ENCODE assay signal across 30 cellular contexts in genomic region chr1:15722411-15722810, GRCh38. TPM values are rescaled to one million over a fixed set of nuclear protein-coding genes. Genes with fewer than 3 reads are reported as not detected.
"Had no signal": no experiment of that assay in that cellular context is flagged by ENCODE, and none has a peak within 500 bp of the region (broad histone marks: within the 10 kb centered on the region; RNA-seq: fewer than 3 reads in every experiment).

No MANE protein-coding gene starts in this region.

- H3K9ac ChIP-seq: parathyroid adenoma had no signal

- H2AFZ ChIP-seq: parathyroid adenoma had no signal

- H3K9me3 ChIP-seq: breast epithelium, colonic mucosa, gastroesophageal sphincter, right atrium auricular region, thoracic aorta, upper lobe of right lung had no signal

- ATAC-seq: activated CD4-positive, alpha-beta T cell treated with anti-CD3 and anti-CD28 coated beads for 36 hours; activated CD8-positive, alpha-beta T cell treated with anti-CD3 and anti-CD28 coated beads, Interleukin-2, amount 10 ng/mL, durations not matched to agents 7 days and 5 days; gastroesophageal sphincter; left colon; naive thymus-derived CD4-positive, alpha-beta T cell; SK-N-SH treated with all-trans-retinoic acid at 6 μM for 48 hours; upper lobe of right lung had no signal

- H3K4me1 Mint-ChIP-seq: activated CD4-positive, alpha-beta T cell treated with anti-CD3 and anti-CD28 coated beads for 36 hours; activated naive CD8-positive, alpha-beta T cell treated with anti-CD3 and anti-CD28 coated beads for 36 hours had no signal

- H3K4me1 ChIP-seq: breast epithelium, colonic mucosa, parathyroid adenoma had no signal

- H3K4me3 Mint-ChIP-seq: activated CD4-positive, alpha-beta T cell treated with anti-CD3 and anti-CD28 coated beads for 36 hours; activated CD8-positive, alpha-beta T cell treated with anti-CD3 and anti-CD28 coated beads, Interleukin-2, amount 10 ng/mL, durations not matched to agents 7 days and 5 days; activated naive CD8-positive, alpha-beta T cell treated with anti-CD3 and anti-CD28 coated beads for 36 hours; mesothelial cell of epicardium; naive thymus-derived CD4-positive, alpha-beta T cell; T-helper 2 cell treated with Interferon-gamma antibody and Interleukin-4, amounts not matched to agents 5 μg/mL and 100 μg/mL, for 36 hours had no signal

- H3K79me2 ChIP-seq: parathyroid adenoma had no signal

- H3K27ac Mint-ChIP-seq: activated CD4-positive, alpha-beta T cell treated with anti-CD3 and anti-CD28 coated beads for 36 hours; activated CD8-positive, alpha-beta T cell treated with anti-CD3 and anti-CD28 coated beads, Interleukin-2, amount 10 ng/mL, durations not matched to agents 7 days and 5 days; activated naive CD8-positive, alpha-beta T cell treated with anti-CD3 and anti-CD28 coated beads for 36 hours; mesothelial cell of epicardium; naive thymus-derived CD4-positive, alpha-beta T cell; T-helper 2 cell treated with Interferon-gamma antibody and Interleukin-4, amounts not matched to agents 5 μg/mL and 100 μg/mL, for 36 hours had no signal

- H3K4me3 ChIP-seq: breast epithelium, colonic mucosa, gastroesophageal sphincter, right atrium auricular region, thoracic aorta, upper lobe of right lung had no signal

- H3K27ac ChIP-seq: colonic mucosa, gastroesophageal sphincter, thoracic aorta, upper lobe of right lung had no signal

- H3K27me3 ChIP-seq: breast epithelium, colonic mucosa, gastroesophageal sphincter, right atrium auricular region, upper lobe of right lung had no signal

- H3K27me3 Mint-ChIP-seq: activated CD4-positive, alpha-beta T cell treated with anti-CD3 and anti-CD28 coated beads for 36 hours; activated naive CD8-positive, alpha-beta T cell treated with anti-CD3 and anti-CD28 coated beads for 36 hours; naive thymus-derived CD4-positive, alpha-beta T cell had no signal

- H3K9me3 Mint-ChIP-seq: activated naive CD8-positive, alpha-beta T cell treated with anti-CD3 and anti-CD28 coated beads for 36 hours; mesothelial cell of epicardium; naive thymus-derived CD4-positive, alpha-beta T cell; T-helper 2 cell treated with Interferon-gamma antibody and Interleukin-4, amounts not matched to agents 5 μg/mL and 100 μg/mL, for 36 hours had no signal

- DNase-seq: activated CD4-positive, alpha-beta T cell treated with anti-CD3 and anti-CD28 coated beads for 36 hours; activated CD4-positive, CD25-positive, alpha-beta regulatory T cell; activated CD8-positive, alpha-beta T cell treated with anti-CD3 and anti-CD28 coated beads, Interleukin-2, amount 10 ng/mL, durations not matched to agents 7 days and 5 days; activated effector memory CD4-positive, alpha-beta T cell treated with Interleukin-2 at 50 U/mL for 16 hours; activated naive CD4-positive, alpha-beta T cell treated with Interleukin-2 at 50 U/mL for 16 hours; activated naive CD8-positive, alpha-beta T cell treated with anti-CD3 and anti-CD28 coated beads for 36 hours; activated T-cell treated with anti-CD3 and anti-CD28 coated beads for 4 hours; amniotic stem cell; central memory CD4-positive, alpha-beta T cell; colonic mucosa; effector memory CD4-positive, alpha-beta T cell; hippocampal formation; left colon; mammary epithelial cell; naive thymus-derived CD4-positive, alpha-beta T cell; stimulated activated CD4-positive, alpha-beta T cell treated with anti-CD3 and anti-CD28 coated beads, Interleukin-15, amount 100 ng/mL, for 24 hours; stimulated activated CD4-positive, alpha-beta T cell treated with anti-CD3 and anti-CD28 coated beads, Interleukin-2, amount 100 ng/mL, for 24 hours; stimulated activated naive CD4-positive, alpha-beta T cell; upper lobe of right lung had no signal

RNA-seq across cellular contexts. Expression of gene TMEM82, which starts 19.9 kb away (rescaled TPM):
- total RNA-seq: activated CD4-positive, alpha-beta T cell treated with anti-CD3 and anti-CD28 coated beads for 36 hours; activated CD8-positive, alpha-beta T cell treated with anti-CD3 and anti-CD28 coated beads, Interleukin-2, amount 10 ng/mL, durations not matched to agents 7 days and 5 days; activated naive CD8-positive, alpha-beta T cell treated with anti-CD3 and anti-CD28 coated beads for 36 hours; breast epithelium; epithelial cell of proximal tubule; gastroesophageal sphincter; mammary epithelial cell; mesothelial cell of epicardium; naive thymus-derived CD4-positive, alpha-beta T cell; pulmonary artery endothelial cell; right atrium auricular region; subcutaneous adipose tissue; thoracic aorta; upper lobe of right lung had no signal

RNA-seq across cellular contexts. Expression of gene FBLIM1, which starts 36.2 kb away (rescaled TPM):
- total RNA-seq: activated CD8-positive, alpha-beta T cell treated with anti-CD3 and anti-CD28 coated beads, Interleukin-2, amount 10 ng/mL, durations not matched to agents 7 days and 5 days; activated naive CD8-positive, alpha-beta T cell treated with anti-CD3 and anti-CD28 coated beads for 36 hours had no signal
